Comparison of ENCODE assay signal across 8 cellular contexts in the genomic region with DNA sequence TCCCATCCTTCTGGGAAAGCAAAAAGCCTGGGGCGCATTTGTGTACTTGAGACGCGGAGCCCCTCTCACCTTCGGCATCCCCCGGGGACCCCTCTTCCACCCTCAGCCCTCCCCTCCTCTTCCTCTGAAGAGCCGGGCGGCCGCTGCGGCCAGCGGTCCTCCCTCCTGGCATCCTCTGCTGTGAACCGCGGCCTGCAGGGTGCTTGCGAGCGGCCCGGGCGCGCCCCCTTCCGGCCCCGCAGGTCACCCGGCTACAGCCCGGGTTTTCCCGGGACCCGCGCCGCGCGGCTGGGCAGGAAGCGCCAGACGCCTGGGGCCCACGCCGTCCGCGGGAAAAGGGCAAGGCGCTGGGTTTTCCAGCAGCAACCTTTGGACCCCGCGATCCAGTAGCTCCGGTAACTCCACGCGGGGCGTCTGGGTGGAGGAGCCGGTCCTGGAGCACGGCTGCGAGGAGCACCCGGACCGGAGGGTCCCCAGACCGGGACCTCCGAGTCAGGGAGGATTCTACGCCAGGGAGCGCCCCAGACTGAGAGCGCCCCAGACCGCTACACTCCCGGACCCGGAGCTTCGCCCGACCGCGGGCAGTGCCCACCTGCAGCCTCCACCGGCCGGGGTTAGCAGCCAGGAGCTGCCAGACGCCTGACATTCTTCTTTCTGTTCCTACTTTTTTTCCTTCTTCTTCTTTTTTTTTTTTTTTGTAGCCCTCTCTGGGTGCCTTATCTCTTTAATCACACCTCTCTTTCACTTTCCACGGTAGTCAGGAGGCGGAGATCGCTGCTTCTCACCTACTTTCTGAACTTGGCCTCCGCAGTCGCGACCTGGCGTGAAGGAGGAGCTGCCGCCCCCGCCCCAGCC. TPM values are rescaled to one million over a fixed set of nuclear protein-coding genes. Genes with fewer than 3 reads are reported as not detected.
A peak's percentile ranks its signal among the peaks of the same experiment; 100 is the strongest.
DNase-seq lines count a peak whose midpoint lies in the region; ATAC-seq and TF ChIP-seq lines count a peak whose summit lies in the region.

A gene with protein sequence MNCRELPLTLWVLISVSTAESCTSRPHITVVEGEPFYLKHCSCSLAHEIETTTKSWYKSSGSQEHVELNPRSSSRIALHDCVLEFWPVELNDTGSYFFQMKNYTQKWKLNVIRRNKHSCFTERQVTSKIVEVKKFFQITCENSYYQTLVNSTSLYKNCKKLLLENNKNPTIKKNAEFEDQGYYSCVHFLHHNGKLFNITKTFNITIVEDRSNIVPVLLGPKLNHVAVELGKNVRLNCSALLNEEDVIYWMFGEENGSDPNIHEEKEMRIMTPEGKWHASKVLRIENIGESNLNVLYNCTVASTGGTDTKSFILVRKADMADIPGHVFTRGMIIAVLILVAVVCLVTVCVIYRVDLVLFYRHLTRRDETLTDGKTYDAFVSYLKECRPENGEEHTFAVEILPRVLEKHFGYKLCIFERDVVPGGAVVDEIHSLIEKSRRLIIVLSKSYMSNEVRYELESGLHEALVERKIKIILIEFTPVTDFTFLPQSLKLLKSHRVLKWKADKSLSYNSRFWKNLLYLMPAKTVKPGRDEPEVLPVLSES (plus strand): TSS at position 271 of the 855 bp plus-strand sequence. CDS start 6,865 bp downstream, outside the sequence.

- peak within 1 kb of the TSS; percentile 58 for H3K9ac ChIP-seq in HUES64 (ENCODE audit: low read depth, low read length)

- no peaks in the 10 kb centered on the region for H3K36me3 ChIP-seq in HUES64 (ENCODE audit: insufficient read depth, low read length)
- H3K36me3 ChIP-seq in prostate gland, result no peaks in the 10 kb centered on the region

- TF ChIP-seq CTCF in prostate gland (IDR thresholded peaks at IDR 0.05), result peak; percentile 53 to 84 (median 73)

- no peak within 1 kb of the TSS for H3K27ac ChIP-seq in HUES64 (ENCODE audit: low read depth, low read length)
- H3K27ac ChIP-seq in prostate gland, result peak within 1 kb of the TSS; percentile 56 to 70

- H3K4me1 ChIP-seq in HUES64 (ENCODE audit: insufficient read depth, low read length) (no peaks in the 10 kb centered on the region), prostate gland (replicated peaks) (no peaks in the 10 kb centered on the region)

- intact Hi-C loops in left cardiac atrium (cut with DNase I) (loop anchor here in 1 of 2 donors (5.0 to 10.0 kb wide), 2 partner anchors 108 to 341 kb away; no protein-coding TSS in a partner anchor), prostate gland (cut with DNase I) (loop anchor here (10.0 kb wide), 1 partner anchor 331 kb away; no protein-coding TSS in a partner anchor)

- TF ChIP-seq POLR2A in prostate gland (IDR thresholded peaks at IDR 0.05), result no peak

- WGBS in HUES64, result 2% methylated on average over 69 of the region's 69 CpGs
- 3% methylated on average over 56 of the region's 69 CpGs for WGBS in prostate gland

- ATAC-seq in GM21515 (IDR thresholded peaks at IDR 0.05; ENCODE audit: unreplicated experiment) (peak; percentile 91), left cardiac atrium (peak; percentile 99)

- DNase-seq in Daoy (ENCODE audit: low read depth), result peak; percentile 83
- DNase-seq in SW 1271 (lab: John Stamatoyannopoulos, UW), result peak; percentile 27 to 68
- peak; percentile 36 for DNase-seq in activated naive CD8-positive, alpha-beta T cell treated with anti-CD3 and anti-CD28 coated beads, Interleukin-2, amount 50 U/mL, for 16 hours (ENCODE audit: low read depth, low spot score)
- peak; percentile 86 for DNase-seq in left cardiac atrium
- peak; percentile 65 for DNase-seq in prostate gland (ENCODE audit: low spot score)
- peak; percentile 72 for DNase-seq in ureter (ENCODE audit: low spot score)

- peak within 1 kb of the TSS; percentile 68 for H3K4me3 ChIP-seq in HUES64 (ENCODE audit: low read length)
- peak within 1 kb of the TSS; percentile 65 to 68 for H3K4me3 ChIP-seq in prostate gland

- H3K9me3 ChIP-seq in HUES64 (ENCODE audit: insufficient read depth, low read depth, low read length) (no peaks in the 10 kb centered on the region), prostate gland (no peaks in the 10 kb centered on the region)

- H3K27me3 ChIP-seq in HUES64 (ENCODE audit: insufficient read depth, low read length) (peaks cover 34% of the 10 kb centered on the region), prostate gland (replicated peaks; ENCODE audit: insufficient read depth) (no peaks in the 10 kb centered on the region)

RNA-seq across cellular contexts. Expression of the gene that starts here (rescaled TPM):
- 4.6 and 7.0 TPM in 2 replicates for total RNA-seq in Daoy (2014; rRNA removed; shearing (Covaris generic))
- polyA plus RNA-seq in HUES64 (2013, experiment 1 of 2), result 0.10 TPM
- polyA plus RNA-seq in HUES64 (2013, experiment 2 of 2), result 0.13 TPM
- 1 to 10 TPM; 1.2 to 5.5 TPM for total RNA-seq in left cardiac atrium
- total RNA-seq in prostate gland, result 1 to 10 TPM in 1 of 2 donors, under 1 TPM in 1; 0.91 to 1.5 TPM
- total RNA-seq in ureter, result 12.4 TPM

Comparison
In these comparisons a context has a peak if more than half of its experiments do, and no peak if none do; other contexts are left out.
1. DNase-seq: peak in every context shown above with its lines; median percentile 86 in left cardiac atrium; 83 in Daoy; 72 in ureter; 65 in prostate gland; 48 in SW 1271; 36 in activated naive CD8-positive, alpha-beta T cell treated with anti-CD3 and anti-CD28 coated beads, Interleukin-2, amount 50 U/mL, for 16 hours.